Comparison of ENCODE assay signal across 1 cellular context in genomic region chr11:67466367-67466766, GRCh38.
TF ChIP-seq lines count a peak whose summit lies in the region.

No MANE protein-coding gene starts in this region.

TF ChIP-seq in liver, 16 proteins besides CTCF, POLR2A, EP300 and RAD21 (continued from another document):
- TF ChIP-seq REST (IDR thresholded peaks at IDR 0.05) (no peak), FOXA2 (IDR thresholded peaks at IDR 0.05) (no peak), GABPA (IDR thresholded peaks at IDR 0.05 in 1 of 2, conservative IDR thresholded peaks at IDR 0.05 in 1 of 2) (no peak), TAF1 (conservative IDR thresholded peaks at IDR 0.05) (no peak), HNF4A (conservative IDR thresholded peaks at IDR 0.05) (peak in 1 of 2 donors; percentile 14), NR2F2 (IDR thresholded peaks at IDR 0.05) (no peak), EGR1 (IDR thresholded peaks at IDR 0.05; ENCODE audit: low read depth in 2 of 2) (no peak), FOXA1 (IDR thresholded peaks at IDR 0.05) (no peak), ZBTB33 (IDR thresholded peaks at IDR 0.05) (no peak), ATF3 (IDR thresholded peaks at IDR 0.05) (no peak), HNF4G (IDR thresholded peaks at IDR 0.05) (no peak), MAX (IDR thresholded peaks at IDR 0.05) (no peak), SP1 (IDR thresholded peaks at IDR 0.05) (peak; percentile 57), RXRA (IDR thresholded peaks at IDR 0.05) (peak in 1 of 2 donors; percentile 9)
